Comparison of ENCODE assay signal across 10 cellular contexts in the genomic region with DNA sequence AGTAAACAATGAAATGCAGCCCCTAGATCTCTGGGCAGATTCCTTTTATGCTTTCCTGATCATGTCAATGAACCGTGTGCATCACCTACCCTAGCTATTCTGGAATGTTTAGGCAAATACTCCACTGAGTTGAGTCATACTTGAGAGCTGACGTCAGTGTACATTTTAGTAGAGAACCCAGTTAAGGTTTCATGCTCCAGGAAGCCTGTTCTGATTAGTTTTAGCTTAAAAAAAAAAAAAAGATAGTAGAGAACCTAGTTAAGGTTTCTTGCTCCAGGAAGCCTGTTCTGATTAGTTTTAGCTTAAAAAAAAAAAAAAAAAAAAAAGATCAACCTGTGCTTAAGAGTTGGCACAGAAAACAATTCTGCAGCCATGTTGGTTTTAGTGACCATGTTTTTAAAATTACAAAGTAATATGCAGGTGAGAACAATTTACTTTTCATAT. TPM values are rescaled to one million over a fixed set of nuclear protein-coding genes. Genes with fewer than 3 reads are reported as not detected.
DNase-seq lines count a peak whose midpoint lies in the region; ATAC-seq, FAIRE-seq and TF ChIP-seq lines count a peak whose summit lies in the region.
"Had no signal": no experiment of that assay in that cellular context is flagged by ENCODE, and none has a peak within 500 bp of the region (broad histone marks: within the 10 kb centered on the region; RNA-seq: fewer than 3 reads in every experiment).

No MANE protein-coding gene starts in this region.

- 0 out of 2 replicates have a peak, but pooled peaks have one; percentile 1 for TF ChIP-seq EP300 in K562 (IDR thresholded peaks at IDR 0.05; ENCODE audit: low read length)
- no peak for TF ChIP-seq EP300 in HepG2 (IDR thresholded peaks at IDR 0.05; ENCODE audit: low read depth in 2 of 2, low read length in 2 of 2)
- TF ChIP-seq EP300 in HepG2 (CRISPR knock-in tag; IDR thresholded peaks at IDR 0.05; ENCODE audit: borderline replicate concordance), result no peak
- TF ChIP-seq EP300 in sigmoid colon (IDR thresholded peaks at IDR 0.05), result no peak

- H3K9ac ChIP-seq in K562 (ENCODE audit: insufficient read depth in 1 of 2, low read depth in 2 of 2, low read length in 2 of 2), result no peak overlapping the region
- peak overlapping the region; percentile 33; the same call in 1 of the 2 replicates for H3K9ac ChIP-seq in HepG2 (ENCODE audit: insufficient read depth, low read depth, low read length)

- H3K9me3 ChIP-seq in K562 (replicated peaks; ENCODE audit: control insufficient read depth, insufficient read depth, low read depth, low read length), result no peaks in the 10 kb centered on the region
- no peaks in the 10 kb centered on the region for H3K9me3 ChIP-seq in HepG2 (ENCODE audit: low read length)
- no peaks in the 10 kb centered on the region for H3K9me3 ChIP-seq in sigmoid colon
- H3K9me3 ChIP-seq: heart right ventricle had no signal

- H2AFZ ChIP-seq in K562 (ENCODE audit: low read depth, low read length) (peak overlapping the region; percentile 67), HepG2 (ENCODE audit: low read length) (no peak overlapping the region)

- DNase-seq in 8988T, result peak; percentile 39
- DNase-seq in HFF-Myc (ENCODE audit: extremely low read depth, low read depth), result peak; percentile 77
- peak; percentile 25 to 55 (median 43) for DNase-seq in K562 (ENCODE audit: extremely low read depth in 1 of 4, low spot score in 3 of 4)
- peak; percentile 86 for DNase-seq in HepG2 (ENCODE audit: low spot score)
- no peak for DNase-seq in activated CD4-positive, alpha-beta T cell treated with anti-CD3 and anti-CD28 coated beads for 1 hour
- no peak for DNase-seq in sigmoid colon
- DNase-seq in globus pallidus (ENCODE audit: low spot score), result no peak
- DNase-seq: heart right ventricle had no signal

- TF ChIP-seq POLR2A in K562 (conservative IDR thresholded peaks at IDR 0.05) (no peak), HepG2 (IDR thresholded peaks at IDR 0.05; ENCODE audit: insufficient read depth in 1 of 2, low read depth in 2 of 2, low read length in 2 of 2) (no peak), sigmoid colon (IDR thresholded peaks at IDR 0.05) (no peak)

- ATAC-seq in K562 (no peak), HepG2 (peak; percentile 30; the same call in 1 of the 3 replicates), GM21717 (IDR thresholded peaks at IDR 0.05; ENCODE audit: unreplicated experiment) (no peak)
- ATAC-seq: heart right ventricle had no signal

- H4K20me1 ChIP-seq in K562 (replicated peaks; ENCODE audit: control insufficient read depth, insufficient read depth, low read length) (peaks cover 2% of the 10 kb centered on the region; the same call in 1 of the 2 replicates), HepG2 (ENCODE audit: insufficient read depth, low read length) (no peaks in the 10 kb centered on the region)

- no peak for TF ChIP-seq CTCF in HFF-Myc (IDR thresholded peaks at IDR 0.05; ENCODE audit: low read depth, low read length, missing control alignments)
- TF ChIP-seq CTCF in K562 (IDR thresholded peaks at IDR 0.05 in 2 of 3, conservative IDR thresholded peaks at IDR 0.05 in 1 of 3; ENCODE audit: insufficient read depth in 2 of 3, low read depth in 1 of 3, low read length in 3 of 3), result no peak
- no peak for TF ChIP-seq CTCF in HepG2 (CRISPR knock-in tag; IDR thresholded peaks at IDR 0.05)
- no peak for TF ChIP-seq CTCF in sigmoid colon (IDR thresholded peaks at IDR 0.05)

- no peak overlapping the region for H3K4me3 ChIP-seq in HFF-Myc (replicated peaks; ENCODE audit: low read depth, low read length)
- no peak overlapping the region for H3K4me3 ChIP-seq in K562
- H3K4me3 ChIP-seq in HepG2 (replicated peaks in 1 of 3; ENCODE audit: insufficient read depth in 1 of 3, low read depth in 2 of 3, low read length in 3 of 3), result no peak overlapping the region
- H3K4me3 ChIP-seq in sigmoid colon, result no peak overlapping the region
- H3K4me3 ChIP-seq: heart right ventricle, skin epidermis had no signal

- peaks cover 28 to 34% of the 10 kb centered on the region in 2 experiments for H3K4me1 ChIP-seq in K562 (replicated peaks in 1 of 2; ENCODE audit: control insufficient read depth in 2 of 2, insufficient read depth in 2 of 2, low read length in 2 of 2)
- H3K4me1 ChIP-seq in HepG2 (ENCODE audit: insufficient read depth, low read length), result peaks cover 44% of the 10 kb centered on the region
- peaks cover 0 to 13% (median 7%) of the 10 kb centered on the region in 4 donors for H3K4me1 ChIP-seq in sigmoid colon

- H3K27ac ChIP-seq in K562 (ENCODE audit: extremely low read depth, low read depth, low read length) (no peak overlapping the region), HepG2 (ENCODE audit: extremely low read length, insufficient read depth, low read length) (no peak overlapping the region), sigmoid colon (no peak overlapping the region)
- H3K27ac ChIP-seq: heart right ventricle, skin epidermis had no signal

- H3K27me3 ChIP-seq in K562 (ENCODE audit: control insufficient read depth in 2 of 2, insufficient read depth in 2 of 2, low read length in 2 of 2), result no peaks in the 10 kb centered on the region
- no peaks in the 10 kb centered on the region; a peak in 1 of 5 replicates for H3K27me3 ChIP-seq in HepG2 (ENCODE audit: control insufficient read depth in 1 of 2, insufficient read depth in 2 of 2, low read length in 2 of 2)
- no peaks in the 10 kb centered on the region for H3K27me3 ChIP-seq in sigmoid colon
- H3K27me3 ChIP-seq: heart right ventricle had no signal

- H3K36me3 ChIP-seq in K562 (ENCODE audit: control insufficient read depth, insufficient read depth, low read length) (no peaks in the 10 kb centered on the region), HepG2 (replicated peaks in 1 of 2; ENCODE audit: control insufficient read depth in 1 of 2, insufficient read depth in 2 of 2, low read length in 2 of 2) (no peaks in the 10 kb centered on the region), sigmoid colon (no peaks in the 10 kb centered on the region)
- H3K36me3 ChIP-seq: heart right ventricle had no signal

- BruUV-seq in K562 (replicated peaks; lab: Mats Ljungman, UMichigan) (no TSS peak), HepG2 (replicated peaks; lab: Mats Ljungman, UMichigan) (no TSS peak)

- WGBS in K562 (ENCODE audit: insufficient coverage, low coverage, missing lambda C conversion rate), result 10% methylated on average over 2 of the region's 2 CpGs
- WGBS in HepG2 (ENCODE audit: low lambda C conversion rate), result 0% methylated on average over 2 of the region's 2 CpGs
- 14 to 52% methylated on average over 2 of the region's 2 CpGs for WGBS in sigmoid colon, 2 donors

- intact Hi-C loops in K562 (cut with micrococcal nuclease) (no loop called here), HepG2 (cut with micrococcal nuclease; ENCODE audit: unreplicated experiment) (no loop called here), sigmoid colon (cut with DNase I) (no loop called here)

- TF ChIP-seq RAD21 in K562 (CRISPR knock-in tag; conservative IDR thresholded peaks at IDR 0.05 in 1 of 2, IDR thresholded peaks at IDR 0.05 in 1 of 2) (no peak), HepG2 (CRISPR knock-in tag; IDR thresholded peaks at IDR 0.05) (no peak)

- H3K9me1 ChIP-seq in K562 (ENCODE audit: control insufficient read depth, insufficient read depth, low read length), result no peaks in the 10 kb centered on the region

- CTCF ChIA-PET in K562 (lab: Yijun Ruan, JAX; ENCODE audit: low intra/inter-chr PET ratio), result interaction anchor here (0.6 kb wide), 1 partner anchor 187 kb away, joined by 3 read pairs; no protein-coding TSS in a partner anchor
- CTCF ChIA-PET in HepG2 (lab: Yijun Ruan, JAX; ENCODE audit: low intra/inter-chr PET ratio, low total read pairs), result no interaction called here

- in situ Hi-C loops in K562 (cut with MboI) (no loop called here), HepG2 (cut with HindIII; ENCODE audit: extremely low pct_ligation_motif_present, low pct_unique_long_range_greater_than_20kb) (no loop called here)

- POLR2A ChIA-PET in K562 (lab: Yijun Ruan, JAX), result interaction anchor here (0.6 to 2.9 kb wide), 4 partner anchors 9 to 1649 kb away, joined by 3 to 16 read pairs (median 4); no protein-coding TSS in a partner anchor
- POLR2A ChIA-PET in HepG2 (lab: Yijun Ruan, JAX), result interaction anchor here (0.6 to 1.6 kb wide), 4 partner anchors 9 to 25 kb away, joined by 3 to 10 read pairs (median 4); no protein-coding TSS in a partner anchor

- peak; percentile 42 for FAIRE-seq in K562 (lab: Jason Lieb, UNC)
- peak; percentile 55 for FAIRE-seq in HepG2 (lab: Jason Lieb, UNC)

- H3K79me2 ChIP-seq in K562 (ENCODE audit: control insufficient read depth, insufficient read depth, low read length) (peaks cover 9% of the 10 kb centered on the region), HepG2 (ENCODE audit: insufficient read depth, low read length) (peaks cover 9% of the 10 kb centered on the region)

- peak overlapping the region; percentile 23 for H3K4me2 ChIP-seq in K562 (ENCODE audit: insufficient read depth, low read length)
- H3K4me2 ChIP-seq in HepG2 (ENCODE audit: low read depth, low read length), result peak overlapping the region; percentile 62

RNA-seq across cellular contexts. Expression of a gene that starts 3.7 kb away (rescaled TPM):
- 30.9 and 44.2 TPM in 2 replicates for total RNA-seq in K562 (2011; cell fraction: chromatin; rRNA removed; ENCODE audit: low replicate concordance)
- total RNA-seq in K562 (2011; cell fraction: nucleolus; rRNA removed), result 20.8 and 26.5 TPM in 2 replicates
- 30.3 and 33.3 TPM in 2 replicates for total RNA-seq in K562 (2011; cell fraction: nucleoplasm; rRNA removed)
- 19.1 and 20.9 TPM in 2 replicates for total RNA-seq in K562 (2014; rRNA removed)
- total RNA-seq in K562 (2014; rRNA removed; fragmentation: Illumina TruSeq; extraction: Trizol), result 20.3 and 21.2 TPM in 2 replicates
- total RNA-seq in K562 (2015; rRNA removed; fragmentation: Illumina TruSeq; extraction: Trizol), result 26.1 and 27.7 TPM in 2 replicates
- 21.3 and 23.7 TPM in 2 replicates for total RNA-seq in K562 (2021)
- 85.6 and 88.8 TPM in 2 replicates for polyA plus RNA-seq in K562 (2011; rRNA removed)
- 25.8 and 40.7 TPM in 2 replicates for polyA plus RNA-seq in K562 (2011; cell fraction: cytosol; rRNA removed)
- polyA plus RNA-seq in K562 (2011; cell fraction: nucleus; rRNA removed), result 68.2 and 86.9 TPM in 2 replicates
- 19.0 and 22.2 TPM in 2 replicates for polyA plus RNA-seq in K562 (2012)
- 23.6 and 34.9 TPM in 2 replicates for polyA plus RNA-seq in K562 (2014; fragmentation: Illumina TruSeq; extraction: Trizol)
- polyA plus RNA-seq in K562 (2014; fragmentation: Nextera tagmentation; extraction: Ambion mirVana), result 10 to 100 TPM in 1 of 2 experiments, 1 to 10 TPM in 1; 8.2 to 11.1 TPM
- polyA plus RNA-seq in K562 (2014; rRNA removed), result 25.6 and 26.3 TPM in 2 replicates
- polyA minus RNA-seq in K562 (2011; rRNA and poly(A)+ RNA removed), result 82.1 and 86.2 TPM in 2 replicates
- polyA minus RNA-seq in K562 (2011; cell fraction: cytosol; rRNA and poly(A)+ RNA removed), result 20.3 and 28.7 TPM in 2 replicates
- polyA minus RNA-seq in K562 (2011; cell fraction: nucleus; rRNA and poly(A)+ RNA removed), result 23.0 and 28.2 TPM in 2 replicates
- 25.9 and 28.7 TPM in 2 replicates for total RNA-seq in HepG2 (2016; rRNA removed; fragmentation: Illumina TruSeq; extraction: Trizol)
- total RNA-seq in HepG2 (2016; cell fraction: cytosol; rRNA removed; fragmentation: Illumina TruSeq; extraction: Trizol; ENCODE audit: low read depth), result 6.8 and 8.5 TPM in 2 replicates
- total RNA-seq in HepG2 (2016; cell fraction: insoluble cytoplasmic fraction; rRNA removed; fragmentation: Illumina TruSeq; extraction: Trizol), result 23.0 and 32.9 TPM in 2 replicates
- 14.0 and 16.5 TPM in 2 replicates for total RNA-seq in HepG2 (2016; cell fraction: membrane; rRNA removed; fragmentation: Illumina TruSeq; extraction: Trizol)
- total RNA-seq in HepG2 (2016; cell fraction: nucleus; rRNA removed; fragmentation: Illumina TruSeq; extraction: Trizol), result 18.7 and 28.2 TPM in 2 replicates
- polyA plus RNA-seq in HepG2 (2011; rRNA removed), result 39.6 and 64.5 TPM in 2 replicates
- polyA plus RNA-seq in HepG2 (2011; cell fraction: cytosol; rRNA removed), result 18.2 and 23.5 TPM in 2 replicates
- 31.5 and 37.6 TPM in 2 replicates for polyA plus RNA-seq in HepG2 (2011; cell fraction: nucleus; rRNA removed)
- polyA plus RNA-seq in HepG2 (2012), result 12.8 and 13.7 TPM in 2 replicates
- polyA plus RNA-seq in HepG2 (2016; cell fraction: cytosol; fragmentation: Illumina TruSeq; extraction: Trizol; ENCODE audit: low read depth), result 3.1 and 3.5 TPM in 2 replicates
- polyA plus RNA-seq in HepG2 (2016; cell fraction: insoluble cytoplasmic fraction; fragmentation: Illumina TruSeq; extraction: Trizol; ENCODE audit: low read depth), result 28.0 and 31.8 TPM in 2 replicates
- 9.2 and 12.0 TPM in 2 replicates for polyA plus RNA-seq in HepG2 (2016; cell fraction: membrane; fragmentation: Illumina TruSeq; extraction: Trizol; ENCODE audit: low read depth)
- polyA plus RNA-seq in HepG2 (2016; cell fraction: nucleus; fragmentation: Illumina TruSeq; extraction: Trizol; ENCODE audit: insufficient read depth, low read depth), result 25.5 and 28.7 TPM in 2 replicates
- polyA minus RNA-seq in HepG2 (2011; rRNA and poly(A)+ RNA removed; ENCODE audit: low replicate concordance), result 69.2 and 137 TPM in 2 replicates
- 30.0 and 30.3 TPM in 2 replicates for polyA minus RNA-seq in HepG2 (2011; cell fraction: cytosol; rRNA and poly(A)+ RNA removed)
- 28.7 and 31.4 TPM in 2 replicates for polyA minus RNA-seq in HepG2 (2011; cell fraction: nucleus; rRNA and poly(A)+ RNA removed)
- total RNA-seq in sigmoid colon, result 10 to 100 TPM; 14.7 to 19.4 (median 18.2) TPM
- polyA plus RNA-seq in sigmoid colon, result 10 to 100 TPM; 57.7 to 75.6 (median 70.9) TPM

Comparison
In these comparisons a context has a peak if more than half of its experiments do, and no peak if none do; other contexts are left out.
1. DNase-seq: peak in 8988T (single experiment), HFF-Myc (single experiment), K562 (4 of 4) and HepG2 (single experiment); none in activated CD4-positive, alpha-beta T cell treated with anti-CD3 and anti-CD28 coated beads for 1 hour (single experiment), sigmoid colon (single experiment) and globus pallidus (single experiment).